ENCODE assay signal across 10 cellular contexts in genomic region chr5:80686757-80687156, GRCh38. TPM values are rescaled to one million over a fixed set of nuclear protein-coding genes. Genes with fewer than 3 reads are reported as not detected.
DNase-seq lines count a peak whose midpoint lies in the region; ATAC-seq and TF ChIP-seq lines count a peak whose summit lies in the region.
"Had no signal": no experiment of that assay in that cellular context is flagged by ENCODE, and none has a peak within 500 bp of the region (broad histone marks: within the 10 kb centered on the region; RNA-seq: fewer than 3 reads in every experiment).

No MANE protein-coding gene starts in this region.

- H2AFZ ChIP-seq in osteoblast (ENCODE audit: low read length), result no peak overlapping the region

- H3K27me3 ChIP-seq in osteoblast (ENCODE audit: insufficient read depth, low read length), result no peaks in the 10 kb centered on the region

- peaks cover 26% of the 10 kb centered on the region for H3K79me2 ChIP-seq in osteoblast (ENCODE audit: insufficient read depth, low read length)

- H3K4me3 ChIP-seq in osteoblast (ENCODE audit: insufficient read depth, low read length), result no peak overlapping the region
- no peak overlapping the region for H3K4me3 ChIP-seq in lower leg skin (ENCODE audit: low read depth, poor library complexity, severe bottlenecking)

- peaks cover 9% of the 10 kb centered on the region for H3K36me3 ChIP-seq in osteoblast (ENCODE audit: insufficient read depth, low read length)

- H3K4me3 Mint-ChIP-seq in effector memory CD8-positive, alpha-beta T cell, result no peak overlapping the region
- H3K4me3 Mint-ChIP-seq in activated T-cell treated with anti-CD3 and anti-CD28 coated beads, Interleukin-2, amount 50 U/mL, for 72 hours, result no peak overlapping the region

- H3K36me3 Mint-ChIP-seq in effector memory CD8-positive, alpha-beta T cell (ENCODE audit: insufficient read depth), result no peaks in the 10 kb centered on the region
- peaks cover 8 to 23% of the 10 kb centered on the region in 2 donors for H3K36me3 Mint-ChIP-seq in activated T-cell treated with anti-CD3 and anti-CD28 coated beads, Interleukin-2, amount 50 U/mL, for 72 hours (ENCODE audit: insufficient read depth in 2 of 2)

- TF ChIP-seq POLR2A in lower leg skin (IDR thresholded peaks at IDR 0.05), result no peak

- no peak overlapping the region for H3K27ac Mint-ChIP-seq in effector memory CD8-positive, alpha-beta T cell
- H3K27ac Mint-ChIP-seq in activated T-cell treated with anti-CD3 and anti-CD28 coated beads, Interleukin-2, amount 50 U/mL, for 72 hours, result no peak overlapping the region

- peaks cover 6 to 17% of the 10 kb centered on the region in 2 donors for H3K4me1 Mint-ChIP-seq in effector memory CD8-positive, alpha-beta T cell (ENCODE audit: low read depth in 2 of 2)
- peaks cover 19% of the 10 kb centered on the region for H3K4me1 Mint-ChIP-seq in activated T-cell treated with anti-CD3 and anti-CD28 coated beads, Interleukin-2, amount 50 U/mL, for 72 hours (ENCODE audit: low read depth)

- no peaks in the 10 kb centered on the region for H3K27me3 Mint-ChIP-seq in effector memory CD8-positive, alpha-beta T cell
- H3K27me3 Mint-ChIP-seq in activated T-cell treated with anti-CD3 and anti-CD28 coated beads, Interleukin-2, amount 50 U/mL, for 72 hours (ENCODE audit: low read depth), result no peaks in the 10 kb centered on the region

- no peaks in the 10 kb centered on the region for H3K4me1 ChIP-seq in osteoblast (ENCODE audit: insufficient read depth, low read length)

- no peaks in the 10 kb centered on the region for H4K20me1 ChIP-seq in osteoblast (ENCODE audit: insufficient read depth, low read length)

- H3K9me3 ChIP-seq in osteoblast (ENCODE audit: low read depth, low read length), result no peaks in the 10 kb centered on the region

- no peak overlapping the region for H3K27ac ChIP-seq in osteoblast (ENCODE audit: low read depth, low read length)
- H3K27ac ChIP-seq: epithelial cell of prostate had no signal

- TF ChIP-seq CTCF in osteoblast (IDR thresholded peaks at IDR 0.05; ENCODE audit: extremely low read depth, low read depth, low read length) (peak; percentile 48), lower leg skin (IDR thresholded peaks at IDR 0.05) (no peak)

- intact Hi-C loops in lower leg skin (cut with DNase I; ENCODE audit: low total_unique reads), result no loop called here

- H3K4me2 ChIP-seq in osteoblast (ENCODE audit: insufficient read depth, low read length), result no peak overlapping the region

- ATAC-seq in effector memory CD8-positive, alpha-beta T cell (replicated peaks), result peak; percentile 26
- ATAC-seq in activated T-cell treated with anti-CD3 and anti-CD28 coated beads, Interleukin-2, amount 50 U/mL, for 72 hours (replicated peaks in 1 of 2), result no peak
- ATAC-seq in GM19397 (IDR thresholded peaks at IDR 0.05; ENCODE audit: unreplicated experiment) (no peak), GM18858 (IDR thresholded peaks at IDR 0.05; ENCODE audit: unreplicated experiment) (no peak)

- H3K9me3 Mint-ChIP-seq in effector memory CD8-positive, alpha-beta T cell, result no peaks in the 10 kb centered on the region
- peaks cover 0 to 4% of the 10 kb centered on the region in 2 donors for H3K9me3 Mint-ChIP-seq in activated T-cell treated with anti-CD3 and anti-CD28 coated beads, Interleukin-2, amount 50 U/mL, for 72 hours

- DNase-seq in EH (ENCODE audit: low read depth), result peak; percentile 31
- peak; percentile 7 for DNase-seq in NCI-H2227 (lab: John Stamatoyannopoulos, UW; ENCODE audit: unreplicated experiment)
- no peak for DNase-seq in effector memory CD8-positive, alpha-beta T cell
- DNase-seq in osteoblast (ENCODE audit: insufficient read length, low spot score, missing footprints), result no peak
- DNase-seq in activated T-cell treated with anti-CD3 and anti-CD28 coated beads, Interleukin-2, amount 50 U/mL, for 72 hours, result no peak
- DNase-seq in lower leg skin (ENCODE audit: low spot score in 2 of 2), result no peak
- DNase-seq: stimulated activated CD4-positive, alpha-beta T cell treated with anti-CD3 and anti-CD28 coated beads, Interleukin-4, amount 100 ng/mL, for 24 hours had no signal

RNA-seq across cellular contexts. Expression of gene DHFR, which starts 32.0 kb away (rescaled TPM):
- total RNA-seq in osteoblast (13.8 and 15.2 TPM in 2 replicates), lower leg skin (1 to 10 TPM in 3 of 4 donors, under 1 TPM in 1; 0.89 to 3.6 (median 2.1) TPM)
- total RNA-seq in activated T-cell treated with anti-CD3 and anti-CD28 coated beads, Interleukin-2, amount 50 U/mL, for 72 hours, result 10 to 100 TPM; 48.6 to 49.4 TPM

RNA-seq across cellular contexts. Expression of gene MSH3, which starts 32.3 kb away (rescaled TPM):
- total RNA-seq in osteoblast, result 20.6 and 21.7 TPM in 2 replicates
- 10 to 100 TPM; 22.0 to 24.4 TPM for total RNA-seq in activated T-cell treated with anti-CD3 and anti-CD28 coated beads, Interleukin-2, amount 50 U/mL, for 72 hours
- 10 to 100 TPM in 3 of 4 donors, 1 to 10 TPM in 1; 8.4 to 17.1 (median 11.4) TPM for total RNA-seq in lower leg skin

Comparison
In these comparisons a context has a peak if more than half of its experiments do, and no peak if none do; other contexts are left out.
1. DNase-seq: peak in EH (single experiment) and NCI-H2227 (single experiment); none in effector memory CD8-positive, alpha-beta T cell (0 of 3), osteoblast (single experiment), activated T-cell treated with anti-CD3 and anti-CD28 coated beads, Interleukin-2, amount 50 U/mL, for 72 hours (0 of 2) and lower leg skin (0 of 2).